ENCODE assay signal across 1 cellular context in the genomic region with DNA sequence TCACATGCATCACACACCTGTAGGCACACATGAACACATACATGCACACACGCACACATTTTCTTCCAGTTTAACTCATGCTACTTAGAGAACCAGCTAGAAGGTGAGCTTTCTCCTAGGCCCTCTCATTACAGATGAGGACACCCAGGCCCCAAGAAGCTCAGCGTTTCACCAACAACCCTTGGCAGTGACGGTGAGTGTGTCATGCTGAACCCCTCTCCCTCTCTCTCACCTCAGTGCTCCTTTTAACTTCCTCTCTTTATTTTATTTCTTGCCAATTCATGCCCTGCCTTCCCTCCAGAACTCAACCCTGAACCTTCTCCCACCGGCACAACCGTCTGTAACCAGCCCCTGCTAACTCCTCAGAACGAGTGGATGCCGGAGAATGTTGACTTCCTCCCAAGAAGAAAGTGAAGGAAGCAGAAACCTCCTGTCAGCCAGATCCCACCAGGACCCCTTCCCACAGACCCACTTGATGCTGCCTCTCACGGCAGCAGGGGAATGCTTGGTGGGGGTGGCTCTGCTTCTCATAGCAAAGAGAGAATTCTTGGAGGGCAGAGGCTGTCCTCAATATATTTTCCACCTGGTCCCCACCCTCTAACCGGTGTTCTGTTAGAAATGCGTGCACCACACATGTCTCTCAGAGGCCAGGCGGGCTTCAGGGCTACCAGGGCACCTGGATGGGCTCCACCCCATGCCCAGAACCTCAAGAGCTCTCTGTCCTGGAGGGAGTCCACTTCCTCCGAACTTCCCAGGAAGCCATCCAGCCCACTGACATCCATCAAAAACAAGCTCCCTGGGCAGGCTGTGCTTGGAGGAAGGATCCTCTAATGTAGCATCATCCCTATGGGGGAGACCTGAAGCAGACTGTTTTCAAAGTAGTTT.
TF ChIP-seq lines count a peak whose summit lies in the region.

No MANE protein-coding gene starts in this region.

TF ChIP-seq in H1, 55 proteins besides CTCF, POLR2A, EP300 and RAD21:
- no peak for TF ChIP-seq SP4 (IDR thresholded peaks at IDR 0.05; ENCODE audit: low read length)
- TF ChIP-seq CHD2 (IDR thresholded peaks at IDR 0.05; ENCODE audit: low read length) = no peak
- no peak for TF ChIP-seq KDM4A (IDR thresholded peaks at IDR 0.05; ENCODE audit: low read depth, low read length, severe bottlenecking)
- TF ChIP-seq, protein P1, sequence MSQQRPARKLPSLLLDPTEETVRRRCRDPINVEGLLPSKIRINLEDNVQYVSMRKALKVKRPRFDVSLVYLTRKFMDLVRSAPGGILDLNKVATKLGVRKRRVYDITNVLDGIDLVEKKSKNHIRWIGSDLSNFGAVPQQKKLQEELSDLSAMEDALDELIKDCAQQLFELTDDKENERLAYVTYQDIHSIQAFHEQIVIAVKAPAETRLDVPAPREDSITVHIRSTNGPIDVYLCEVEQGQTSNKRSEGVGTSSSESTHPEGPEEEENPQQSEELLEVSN (IDR thresholded peaks at IDR 0.05) = no peak
- no peak for TF ChIP-seq MAFK (IDR thresholded peaks at IDR 0.05; ENCODE audit: low read depth, low read length)
- TF ChIP-seq NRF1 (IDR thresholded peaks at IDR 0.05; ENCODE audit: low read depth, low read length) = no peak
- no peak for TF ChIP-seq POU5F1 (IDR thresholded peaks at IDR 0.05; ENCODE audit: low read depth, low read length)
TF ChIP-seq in H1: peak in this region for 0.
